In the genomic region with DNA sequence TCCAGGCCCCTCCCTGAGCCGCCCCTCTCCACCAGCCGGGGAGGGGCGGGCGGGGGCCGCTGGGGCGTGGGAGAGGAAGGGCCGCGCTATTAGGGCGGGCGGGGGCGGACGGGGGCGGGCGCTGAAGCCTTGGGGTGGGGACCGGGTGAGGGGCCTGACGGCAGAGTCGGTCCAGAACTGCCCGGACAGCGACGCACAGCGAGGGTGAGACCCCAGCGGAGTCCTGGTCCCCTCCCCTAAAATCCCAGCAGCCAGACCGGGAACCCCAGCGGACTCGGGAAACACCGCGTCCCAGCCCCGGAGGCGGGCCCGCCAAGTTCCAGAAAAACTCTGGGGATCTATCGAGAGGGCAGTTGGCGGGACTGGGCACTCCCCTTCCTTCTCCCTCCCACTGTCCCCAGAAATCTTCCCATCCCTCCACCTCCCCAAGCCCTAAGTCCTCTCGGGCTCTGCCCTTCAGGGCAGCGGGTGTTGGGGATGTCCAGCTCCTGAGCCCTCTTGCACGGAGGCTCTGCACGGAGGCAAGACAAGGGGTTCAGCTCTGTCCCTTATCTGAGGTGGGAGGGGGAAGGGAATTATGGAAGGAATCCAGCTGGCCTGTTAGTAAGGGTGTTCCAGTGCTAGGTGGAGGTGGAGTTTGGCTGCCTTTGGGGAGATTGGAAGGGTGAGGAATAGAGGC, we compare ENCODE assay signal across 8 cellular contexts. TPM values are rescaled to one million over a fixed set of nuclear protein-coding genes. Genes with fewer than 3 reads are reported as not detected.
DNase-seq lines count a peak whose midpoint lies in the region; ATAC-seq and TF ChIP-seq lines count a peak whose summit lies in the region.

Gene PRICKLE4, plus strand, starts transcription at position 160 of the 679 bp plus-strand sequence. CDS start 2,692 bp downstream, outside the sequence.

- TF ChIP-seq POLR2A in GM18505 (IDR thresholded peaks at IDR 0.05; ENCODE audit: borderline replicate concordance, extremely low read depth, insufficient read depth, insufficient read length) = no peak

- peak within 1 kb of the TSS; percentile 66 for H2AFZ ChIP-seq in neural progenitor cell (replicated peaks)

- peaks cover 12% of the 10 kb centered on the region for H3K4me1 Mint-ChIP-seq in neural progenitor cell

- DNase-seq in Ammon's horn (ENCODE audit: low spot score) (peak; percentile 40), HCEC 1CT (peak; percentile 26), WERI-Rb-1 (peak; percentile 54), fibroblast of villous mesenchyme (ENCODE audit: low read depth) (peak; percentile 16), neural progenitor cell (ENCODE audit: low spot score) (peak; percentile 69), NOMO-1 treated with DMSO at 0.1 percent for 48 hours (lab: John Stamatoyannopoulos, UW; ENCODE audit: unreplicated experiment) (no peak)

- H3F3A ChIP-seq in neural progenitor cell (ENCODE audit: low read depth) = peaks cover 11% of the 10 kb centered on the region

- peaks cover 11% of the 10 kb centered on the region for H3K27me3 Mint-ChIP-seq in neural progenitor cell (ENCODE audit: insufficient read depth, low read depth)

- H3K27me3 ChIP-seq in WERI-Rb-1 (ENCODE audit: insufficient read depth, low read depth, severe bottlenecking) = no peaks in the 10 kb centered on the region
- H3K27me3 ChIP-seq in neural progenitor cell = peaks cover 33% of the 10 kb centered on the region

- H3K27ac ChIP-seq in WERI-Rb-1 = no peak within 1 kb of the TSS
- H3K27ac ChIP-seq in neural progenitor cell = no peak within 1 kb of the TSS

- H3K27ac Mint-ChIP-seq in neural progenitor cell = peak within 1 kb of the TSS; percentile 79

- H3K79me2 ChIP-seq in neural progenitor cell (ENCODE audit: low read depth) = no peaks in the 10 kb centered on the region

- no peak for TF ChIP-seq CTCF in WERI-Rb-1 (IDR thresholded peaks at IDR 0.05; ENCODE audit: low read depth, low read length)
- TF ChIP-seq CTCF in fibroblast of villous mesenchyme (IDR thresholded peaks at IDR 0.05; ENCODE audit: insufficient read depth, low read depth, low read length) = no peak
- TF ChIP-seq CTCF in neural progenitor cell (IDR thresholded peaks at IDR 0.05) = no peak

- no peak within 1 kb of the TSS for H3K9ac ChIP-seq in neural progenitor cell

- H3K9me3 Mint-ChIP-seq in neural progenitor cell = no peaks in the 10 kb centered on the region

- H3K4me3 ChIP-seq in WERI-Rb-1 (ENCODE audit: low read depth, low read length) = peak within 1 kb of the TSS; percentile 60
- peak within 1 kb of the TSS; percentile 78 for H3K4me3 ChIP-seq in fibroblast of villous mesenchyme (ENCODE audit: low read depth, low read length)
- H3K4me3 ChIP-seq in neural progenitor cell = peak within 1 kb of the TSS; percentile 84

- H3K36me3 ChIP-seq in WERI-Rb-1 = peaks cover 6% of the 10 kb centered on the region
- H3K36me3 ChIP-seq in neural progenitor cell = no peaks in the 10 kb centered on the region

- no peaks in the 10 kb centered on the region for H4K20me1 ChIP-seq in neural progenitor cell (ENCODE audit: low read depth)

- peak within 1 kb of the TSS; percentile 97 for H3K4me2 ChIP-seq in neural progenitor cell

- ATAC-seq in HG02571 (IDR thresholded peaks at IDR 0.05; ENCODE audit: unreplicated experiment) = no peak
- no peak for ATAC-seq in GM18505 (IDR thresholded peaks at IDR 0.05; ENCODE audit: unreplicated experiment)

- peaks cover 12% of the 10 kb centered on the region for H3K4me1 ChIP-seq in neural progenitor cell

- no peaks in the 10 kb centered on the region for H3K36me3 Mint-ChIP-seq in neural progenitor cell

- peak within 1 kb of the TSS; percentile 91 for H3K4me3 Mint-ChIP-seq in neural progenitor cell

- no peaks in the 10 kb centered on the region for H3K9me3 ChIP-seq in WERI-Rb-1 (ENCODE audit: severe bottlenecking)
- H3K9me3 ChIP-seq in neural progenitor cell (ENCODE audit: low read depth) = no peaks in the 10 kb centered on the region

RNA-seq across cellular contexts. Expression of gene PRICKLE4, which starts in this region (rescaled TPM):
- total RNA-seq in fibroblast of villous mesenchyme (0.64 and 0.86 TPM in 2 replicates), neural progenitor cell (ENCODE audit: low replicate concordance) (1.1 TPM in 1 of 2 replicates, not detected in the other)

Comparison
In these comparisons a context has a peak if more than half of its experiments do, and no peak if none do; other contexts are left out.
1. Peak in DNase-seq and H3K4me3 ChIP-seq in fibroblast of villous mesenchyme; RNA of the gene not detected or under 1 TPM.